ENCODE assay signal across 18 cellular contexts in the genomic region with DNA sequence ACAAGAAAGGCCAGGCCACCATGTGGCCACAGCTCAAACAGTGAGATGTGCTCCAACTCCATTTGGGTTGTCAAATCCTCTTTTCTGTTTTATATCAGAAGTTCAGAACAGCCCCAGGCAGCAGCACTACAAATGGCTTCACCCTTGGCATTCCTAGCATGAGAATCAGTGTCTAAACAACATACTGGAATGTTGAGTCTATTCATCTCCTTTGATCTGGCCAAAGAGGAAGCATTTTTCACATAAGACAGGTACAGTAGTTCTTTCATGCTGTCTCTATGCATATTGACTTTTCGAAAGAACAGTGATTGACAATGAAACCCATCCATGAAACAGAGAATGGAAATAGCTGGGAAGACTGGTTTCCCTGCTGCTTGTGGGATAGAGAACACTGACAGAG.
DNase-seq lines count a peak whose midpoint lies in the region; ATAC-seq, FAIRE-seq and TF ChIP-seq lines count a peak whose summit lies in the region.
"Had no signal": no experiment of that assay in that cellular context is flagged by ENCODE, and none has a peak within 500 bp of the region (broad histone marks: within the 10 kb centered on the region; RNA-seq: fewer than 3 reads in every experiment).

No MANE protein-coding gene starts in this region.

- no peaks in the 10 kb centered on the region for H3K4me1 Mint-ChIP-seq in activated naive CD8-positive, alpha-beta T cell treated with anti-CD3 and anti-CD28 coated beads, Interleukin-2, amount 50 U/mL, for 24 hours
- H3K4me1 Mint-ChIP-seq: B cell had no signal

- H3K79me2 ChIP-seq in HepG2 (ENCODE audit: insufficient read depth, low read length): no peaks in the 10 kb centered on the region

- TF ChIP-seq CTCF in HepG2 (CRISPR knock-in tag; IDR thresholded peaks at IDR 0.05) (no peak), right lobe of liver (IDR thresholded peaks at IDR 0.05) (no peak)

- peak overlapping the region; percentile 49 for H3K9ac ChIP-seq in HepG2 (ENCODE audit: insufficient read depth, low read depth, low read length)

- H3K27me3 Mint-ChIP-seq in activated naive CD8-positive, alpha-beta T cell treated with anti-CD3 and anti-CD28 coated beads, Interleukin-2, amount 50 U/mL, for 24 hours: peaks cover 3% of the 10 kb centered on the region

- H3K4me2 ChIP-seq in HepG2 (ENCODE audit: low read depth, low read length): peak overlapping the region; percentile 33

- TF ChIP-seq RAD21 in HepG2 (CRISPR knock-in tag; IDR thresholded peaks at IDR 0.05): no peak

- in situ Hi-C loops in HepG2 (cut with HindIII; ENCODE audit: extremely low pct_ligation_motif_present, low pct_unique_long_range_greater_than_20kb): loop anchor here (5.0 to 10.0 kb wide), 3 partner anchors 135 to 343 kb away; no protein-coding TSS in a partner anchor

- no peak overlapping the region for H2AFZ ChIP-seq in HepG2 (ENCODE audit: low read length)

- 4% methylated on average over 1 of the region's 1 CpG for WGBS in HepG2 (ENCODE audit: low lambda C conversion rate)
- WGBS in right lobe of liver (ENCODE audit: insufficient coverage, low coverage, low lambda C conversion rate, missing lambda C conversion rate): 53% methylated on average over 1 of the region's 1 CpG

- BruUV-seq in HepG2 (replicated peaks; lab: Mats Ljungman, UMichigan): no TSS peak

- POLR2A ChIA-PET in HepG2 (lab: Yijun Ruan, JAX): interaction anchor here (3.3 kb wide), 1 partner anchor 343 kb away, joined by 23 read pairs; no protein-coding TSS in a partner anchor

- ATAC-seq in HepG2 (peak; percentile 95), right lobe of liver (no peak)
- ATAC-seq in activated naive CD8-positive, alpha-beta T cell treated with anti-CD3 and anti-CD28 coated beads, Interleukin-2, amount 50 U/mL, for 24 hours: no peak
- ATAC-seq: GM12878, HCT116 had no signal

- H3K36me3 Mint-ChIP-seq in activated naive CD8-positive, alpha-beta T cell treated with anti-CD3 and anti-CD28 coated beads, Interleukin-2, amount 50 U/mL, for 24 hours (ENCODE audit: low read depth): no peaks in the 10 kb centered on the region

- no peak for TF ChIP-seq POLR2A in HepG2 (IDR thresholded peaks at IDR 0.05; ENCODE audit: insufficient read depth in 1 of 2, low read depth in 2 of 2, low read length in 2 of 2)
- TF ChIP-seq POLR2A in right lobe of liver (IDR thresholded peaks at IDR 0.05): no peak

- H3K36me3 ChIP-seq in HepG2 (replicated peaks in 1 of 2; ENCODE audit: control insufficient read depth in 1 of 2, insufficient read depth in 2 of 2, low read length in 2 of 2) (no peaks in the 10 kb centered on the region), right lobe of liver (no peaks in the 10 kb centered on the region)

- CTCF ChIA-PET in HepG2 (lab: Yijun Ruan, JAX; ENCODE audit: low intra/inter-chr PET ratio, low total read pairs): no interaction called here

- H3K9me3 ChIP-seq in HepG2 (ENCODE audit: low read length): no peaks in the 10 kb centered on the region
- H3K9me3 ChIP-seq in right lobe of liver: no peaks in the 10 kb centered on the region

- H3K4me3 ChIP-seq in HepG2 (replicated peaks in 1 of 3; ENCODE audit: insufficient read depth in 1 of 3, low read depth in 2 of 3, low read length in 3 of 3) (no peak overlapping the region), right lobe of liver (no peak overlapping the region)
- H3K4me3 ChIP-seq: GM12878 had no signal

- TF ChIP-seq EP300 in HepG2 (IDR thresholded peaks at IDR 0.05; ENCODE audit: low read depth in 2 of 2, low read length in 2 of 2) (peak in 1 of 2 experiments; percentile 85; a peak in 2 of 4 replicates), HepG2 (CRISPR knock-in tag; IDR thresholded peaks at IDR 0.05; ENCODE audit: borderline replicate concordance) (peak; percentile 95)

- no peaks in the 10 kb centered on the region for H4K20me1 ChIP-seq in HepG2 (ENCODE audit: insufficient read depth, low read length)

- DNase-seq in HepG2 (ENCODE audit: low spot score): peak; percentile 97
- DNase-seq in right lobe of liver: no peak
- DNase-seq in amniotic epithelial cell (ENCODE audit: low read depth): peak; percentile 3
- peak; percentile 20 for DNase-seq in kidney tubule cell (ENCODE audit: low spot score)
- no peak for DNase-seq in midbrain (lab: John Stamatoyannopoulos, UW)
- DNase-seq in MV-4-11 (lab: John Stamatoyannopoulos, UW): no peak
- DNase-seq in activated naive CD8-positive, alpha-beta T cell treated with anti-CD3 and anti-CD28 coated beads, Interleukin-2, amount 50 U/mL, for 24 hours: no peak
- DNase-seq in stimulated activated CD4-positive, alpha-beta T cell treated with anti-CD3 and anti-CD28 coated beads, Interleukin-4, amount 100 ng/mL, for 24 hours: no peak
- DNase-seq: 8988T; CD4-positive, alpha-beta T cell; GOT3; NCI-H1105 treated with DMSO at 0.1 percent for 48 hours; NCI-H1694; OCI-M1 had no signal

- H3K9me3 Mint-ChIP-seq in activated naive CD8-positive, alpha-beta T cell treated with anti-CD3 and anti-CD28 coated beads, Interleukin-2, amount 50 U/mL, for 24 hours: no peaks in the 10 kb centered on the region
- H3K9me3 Mint-ChIP-seq: CD4-positive, alpha-beta T cell had no signal

- H3K4me3 Mint-ChIP-seq in activated naive CD8-positive, alpha-beta T cell treated with anti-CD3 and anti-CD28 coated beads, Interleukin-2, amount 50 U/mL, for 24 hours: no peak overlapping the region
- H3K4me3 Mint-ChIP-seq: B cell; CD4-positive, alpha-beta T cell had no signal

- peak; percentile 49 for FAIRE-seq in HepG2 (lab: Jason Lieb, UNC)
- FAIRE-seq: GM12878, GM18507 had no signal

- H3K4me1 ChIP-seq in HepG2 (ENCODE audit: insufficient read depth, low read length) (peaks cover 37% of the 10 kb centered on the region), right lobe of liver (no peaks in the 10 kb centered on the region)

- H3K27me3 ChIP-seq in HepG2 (ENCODE audit: control insufficient read depth in 1 of 2, insufficient read depth in 2 of 2, low read length in 2 of 2) (no peaks in the 10 kb centered on the region), right lobe of liver (no peaks in the 10 kb centered on the region)

- intact Hi-C loops in HepG2 (cut with micrococcal nuclease; ENCODE audit: unreplicated experiment) (loop anchor here (2.0 to 5.0 kb wide), 3 partner anchors 137 to 343 kb away; partner anchors contain the start of gene USP46), right lobe of liver (cut with DNase I) (no loop called here)

- no peak overlapping the region for H3K27ac Mint-ChIP-seq in activated naive CD8-positive, alpha-beta T cell treated with anti-CD3 and anti-CD28 coated beads, Interleukin-2, amount 50 U/mL, for 24 hours
- H3K27ac Mint-ChIP-seq: B cell; CD4-positive, alpha-beta T cell had no signal

- peak overlapping the region; percentile 64 for H3K27ac ChIP-seq in HepG2 (ENCODE audit: extremely low read length, insufficient read depth, low read length)
- no peak overlapping the region for H3K27ac ChIP-seq in right lobe of liver

TF ChIP-seq in HepG2, 621 proteins besides CTCF, POLR2A, EP300 and RAD21 (continues in another document):
- TF ChIP-seq TBX2 (CRISPR knock-in tag; IDR thresholded peaks at IDR 0.05; ENCODE audit: borderline replicate concordance): peak; percentile 70
- no peak for TF ChIP-seq ATF5 (CRISPR knock-in tag; IDR thresholded peaks at IDR 0.05; ENCODE audit: low read depth)
- peak; percentile 82; the same call in 1 of the 2 replicates for TF ChIP-seq SOX13 (IDR thresholded peaks at IDR 0.05)
- TF ChIP-seq SOX13 (CRISPR knock-in tag; conservative IDR thresholded peaks at IDR 0.05 in 1 of 2, IDR thresholded peaks at IDR 0.05 in 1 of 2): peak in 1 of 2 experiments; percentile 97; a peak in 2 of 4 replicates
- TF ChIP-seq TERF1 (CRISPR knock-in tag; IDR thresholded peaks at IDR 0.05): no peak
- TF ChIP-seq, protein P1, sequence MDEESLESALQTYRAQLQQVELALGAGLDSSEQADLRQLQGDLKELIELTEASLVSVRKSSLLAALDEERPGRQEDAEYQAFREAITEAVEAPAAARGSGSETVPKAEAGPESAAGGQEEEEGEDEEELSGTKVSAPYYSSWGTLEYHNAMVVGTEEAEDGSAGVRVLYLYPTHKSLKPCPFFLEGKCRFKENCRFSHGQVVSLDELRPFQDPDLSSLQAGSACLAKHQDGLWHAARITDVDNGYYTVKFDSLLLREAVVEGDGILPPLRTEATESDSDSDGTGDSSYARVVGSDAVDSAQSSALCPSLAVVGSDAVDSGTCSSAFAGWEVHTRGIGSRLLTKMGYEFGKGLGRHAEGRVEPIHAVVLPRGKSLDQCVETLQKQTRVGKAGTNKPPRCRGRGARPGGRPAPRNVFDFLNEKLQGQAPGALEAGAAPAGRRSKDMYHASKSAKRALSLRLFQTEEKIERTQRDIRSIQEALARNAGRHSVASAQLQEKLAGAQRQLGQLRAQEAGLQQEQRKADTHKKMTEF (CRISPR knock-in tag; IDR thresholded peaks at IDR 0.05): peak; percentile 63
- TF ChIP-seq ATF4 (CRISPR knock-in tag; IDR thresholded peaks at IDR 0.05): peak in 1 of 2 experiments; percentile 23; a peak in 1 of 4 replicates
- TF ChIP-seq ETV5 (CRISPR knock-in tag; IDR thresholded peaks at IDR 0.05; ENCODE audit: borderline replicate concordance): peak; percentile 81
- TF ChIP-seq THYN1 (CRISPR knock-in tag; IDR thresholded peaks at IDR 0.05; ENCODE audit: borderline replicate concordance, low read depth): no peak
- TF ChIP-seq ZNF558 (CRISPR knock-in tag; IDR thresholded peaks at IDR 0.05; ENCODE audit: borderline replicate concordance): no peak

Comparison
In these comparisons a context has a peak if more than half of its experiments do, and no peak if none do; other contexts are left out.
1. DNase-seq: peak in HepG2 (single experiment), amniotic epithelial cell (single experiment) and kidney tubule cell (single experiment); none in right lobe of liver (0 of 3), midbrain (single experiment), MV-4-11 (single experiment), activated naive CD8-positive, alpha-beta T cell treated with anti-CD3 and anti-CD28 coated beads, Interleukin-2, amount 50 U/mL, for 24 hours (single experiment) and stimulated activated CD4-positive, alpha-beta T cell treated with anti-CD3 and anti-CD28 coated beads, Interleukin-4, amount 100 ng/mL, for 24 hours (single experiment).